29 cellular contexts compared by ENCODE assay signal in genomic region chr12:71071466-71072097, GRCh38.
"Had no signal": no experiment of that assay in that cellular context is flagged by ENCODE, and none has a peak within 500 bp of the region (broad histone marks: within the 10 kb centered on the region; RNA-seq: fewer than 3 reads in every experiment).

No MANE protein-coding gene starts in this region.

- H3K27me3 ChIP-seq: body of pancreas, cardiac muscle cell, colonic mucosa, esophagus squamous epithelium, heart right ventricle, left lung, right lobe of liver had no signal

- H3K27ac ChIP-seq: body of pancreas, cardiac muscle cell, colonic mucosa, epithelial cell of prostate, esophagus squamous epithelium, heart right ventricle, left lung, lower lobe of right lung, right lobe of liver, skin epidermis, thoracic aorta had no signal

- H3K4me3 ChIP-seq: body of pancreas, cardiac muscle cell, colonic mucosa, esophagus squamous epithelium, heart right ventricle, left lung, lower lobe of right lung, mucosa of descending colon, right lobe of liver, skin epidermis, thoracic aorta had no signal

- H3K36me3 ChIP-seq: cardiac muscle cell, colonic mucosa, esophagus squamous epithelium, heart right ventricle, left lung, lower lobe of right lung, right lobe of liver, thoracic aorta had no signal

- H3K9me3 ChIP-seq: body of pancreas, colonic mucosa, esophagus squamous epithelium, heart right ventricle, left lung, lower lobe of right lung, mucosa of descending colon, right lobe of liver, thoracic aorta had no signal

- DNase-seq: activated B cell treated with CpG ODN at 0.5 μM for 24 hours; activated CD4-positive, alpha-beta T cell treated with anti-CD3 and anti-CD28 coated beads for 36 hours; activated CD4-positive, alpha-beta T cell treated with anti-CD3 and anti-CD28 coated beads, Interleukin-2, amount 50 U/mL, for 4 hours; activated naive CD4-positive, alpha-beta T cell; activated T-cell treated with anti-CD3 and anti-CD28 coated beads for 4 hours; activated T-cell treated with anti-CD3 and anti-CD28 coated beads, Interleukin-2, amount 50 U/mL, for 72 hours; anterior cingulate cortex; body of pancreas; cerebellar nuclear complex; colonic mucosa; effector CD8-positive, alpha-beta T cell; esophagus squamous epithelium; foreskin melanocyte; heart right ventricle; left lung; lower lobe of right lung; mesendoderm; mucosa of descending colon; right lobe of liver; stimulated activated CD4-positive, alpha-beta T cell treated with anti-CD3 and anti-CD28 coated beads, Interleukin-12 subunit alpha, Interleukin-12 subunit beta, amount 100 ng/mL, for 4 hours; stimulated activated CD4-positive, alpha-beta T cell treated with anti-CD3 and anti-CD28 coated beads, Interleukin-4, amount 100 ng/mL, for 1 hour; trophoblast cell had no signal

- H3K4me1 ChIP-seq: body of pancreas, colonic mucosa, esophagus squamous epithelium, heart right ventricle, left lung, lower lobe of right lung, right lobe of liver had no signal

- ATAC-seq: activated CD4-positive, alpha-beta T cell treated with anti-CD3 and anti-CD28 coated beads for 36 hours; activated naive CD4-positive, alpha-beta T cell treated with anti-CD3 and anti-CD28 coated beads, Interleukin-2, amount 50 U/mL, for 72 hours; activated T-cell treated with anti-CD3 and anti-CD28 coated beads, Interleukin-2, amount 50 U/mL, for 72 hours; body of pancreas; heart right ventricle; left lung; lower lobe of right lung; mucosa of descending colon; natural killer cell treated with Interleukin-12 subunit alpha and Interleukin-12 subunit beta and Interleukin-15 and Interleukin-18, amount 100 ng/mL, for 72 hours; right lobe of liver; stimulated activated effector memory CD8-positive, alpha-beta T cell treated with anti-CD3 and anti-CD28 coated beads, Interleukin-12 subunit alpha, Interleukin-12 subunit beta, amount 100 ng/mL, for 72 hours had no signal
